Comparison of ENCODE assay signal across 9 cellular contexts in genomic region chr11:65478411-65479183, GRCh38. TPM values are rescaled to one million over a fixed set of nuclear protein-coding genes. Genes with fewer than 3 reads are reported as not detected.
A peak's percentile ranks its signal among the peaks of the same experiment; 100 is the strongest.
DNase-seq lines count a peak whose midpoint lies in the region; ATAC-seq and TF ChIP-seq lines count a peak whose summit lies in the region.
"Had no signal": no experiment of that assay in that cellular context is flagged by ENCODE, and none has a peak within 500 bp of the region (broad histone marks: within the 10 kb centered on the region; RNA-seq: fewer than 3 reads in every experiment).

No MANE protein-coding gene starts in this region.

- POLR2A ChIA-PET in CD8-positive, alpha-beta memory T cell (lab: Charles Lee): interaction anchor here (1.5 to 7.1 kb wide), 6 partner anchors 15 to 61 kb away, joined by 4 to 171 read pairs (median 21); partner anchors contain the start of genes MALAT1 and NEAT1

- peaks cover 10 to 27% (median 13%) of the 10 kb centered on the region in 3 donors for H3K4me1 Mint-ChIP-seq in CD8-positive, alpha-beta memory T cell

- ATAC-seq in Right ventricle myocardium superior (ENCODE audit: poor library complexity): peak; percentile 36

- H3K9me3 Mint-ChIP-seq in CD8-positive, alpha-beta memory T cell: no peaks in the 10 kb centered on the region
- H3K9me3 Mint-ChIP-seq: memory B cell had no signal

- H3K9me3 ChIP-seq in CD8-positive, alpha-beta memory T cell (ENCODE audit: low read length): no peaks in the 10 kb centered on the region
- H3K9me3 ChIP-seq in SU-DHL-6 (ENCODE audit: insufficient read depth, low read length): no peaks in the 10 kb centered on the region

- H3K9me2 ChIP-seq in SU-DHL-6 (replicated peaks; ENCODE audit: insufficient read depth, low read length): no peaks in the 10 kb centered on the region

- no peaks in the 10 kb centered on the region for H3K36me3 ChIP-seq in CD8-positive, alpha-beta memory T cell (ENCODE audit: insufficient read depth, low read length)
- H3K36me3 ChIP-seq in SU-DHL-6 (ENCODE audit: low read length): no peaks in the 10 kb centered on the region

- H4K20me1 ChIP-seq in SU-DHL-6 (ENCODE audit: low read depth, low read length): no peaks in the 10 kb centered on the region

- H3K27ac ChIP-seq in CD8-positive, alpha-beta memory T cell (ENCODE audit: low read depth, low read length): peak overlapping the region; percentile 98
- H3K27ac ChIP-seq in SU-DHL-6 (ENCODE audit: low read depth, low read length): no peak overlapping the region

- TF ChIP-seq POLR2A in erythroblast (IDR thresholded peaks at IDR 0.05; ENCODE audit: low read length): no peak

- H3K4me2 ChIP-seq in SU-DHL-6 (ENCODE audit: low read depth, low read length, poor library complexity, severe bottlenecking): peak overlapping the region; percentile 93

- no peak overlapping the region for H3K9ac ChIP-seq in SU-DHL-6 (ENCODE audit: low read length)

- H3F3A ChIP-seq in SU-DHL-6 (ENCODE audit: insufficient read depth): peaks cover 15% of the 10 kb centered on the region

- peaks cover 8% of the 10 kb centered on the region for H3K4me1 ChIP-seq in CD8-positive, alpha-beta memory T cell (ENCODE audit: insufficient read depth, low read length)

- no peak overlapping the region for H3K4me3 ChIP-seq in CD8-positive, alpha-beta memory T cell (ENCODE audit: low read length)
- H3K4me3 ChIP-seq in SU-DHL-6 (ENCODE audit: insufficient read depth, low read length, poor library complexity, severe bottlenecking): no peak overlapping the region

- peak overlapping the region; percentile 63 to 96 (median 81) for H3K27ac Mint-ChIP-seq in CD8-positive, alpha-beta memory T cell

- H3K27me3 ChIP-seq in CD8-positive, alpha-beta memory T cell (ENCODE audit: insufficient read depth, low read length, poor library complexity, severe bottlenecking): no peaks in the 10 kb centered on the region
- no peaks in the 10 kb centered on the region for H3K27me3 ChIP-seq in SU-DHL-6 (ENCODE audit: low read length)

- CTCF ChIA-PET in CD8-positive, alpha-beta memory T cell (lab: Charles Lee): interaction anchor here (0.7 to 11.5 kb wide), 11 partner anchors 8 to 149 kb away, joined by 3 to 132 read pairs (median 4); partner anchors contain the start of gene MALAT1

- H3K4me3 Mint-ChIP-seq in CD8-positive, alpha-beta memory T cell: peak overlapping the region in 6 of 7 donors; percentile 32 to 56 (median 41)

- no peak for TF ChIP-seq CTCF in SU-DHL-6 (IDR thresholded peaks at IDR 0.05; ENCODE audit: insufficient read depth, low read length, poor library complexity, severe bottlenecking)

- intact Hi-C loops in Right ventricle myocardium superior (cut with DNase I): no loop called here

- H2AFZ ChIP-seq in SU-DHL-6 (ENCODE audit: low read depth, low read length, severe bottlenecking): no peak overlapping the region

- no peaks in the 10 kb centered on the region for H3K27me3 Mint-ChIP-seq in CD8-positive, alpha-beta memory T cell
- H3K27me3 Mint-ChIP-seq: memory B cell had no signal

- no peak for DNase-seq in CD8-positive, alpha-beta memory T cell
- DNase-seq in Right ventricle myocardium superior: peak; percentile 81
- DNase-seq in putamen (ENCODE audit: low spot score): peak; percentile 63
- DNase-seq in stimulated activated naive CD4-positive, alpha-beta T cell (lab: John Stamatoyannopoulos, UW): no peak
- DNase-seq in NCI-H446 (lab: John Stamatoyannopoulos, UW): no peak
- DNase-seq in erythroblast (lab: John Stamatoyannopoulos, UW): no peak
- DNase-seq in activated T-cell treated with anti-CD3 and anti-CD28 coated beads, Interleukin-2, amount 50 U/mL, for 48 hours: no peak

- no peaks in the 10 kb centered on the region for H3K79me2 ChIP-seq in SU-DHL-6 (ENCODE audit: insufficient read depth, low read length)

- peaks cover 0 to 6% (median 0%) of the 10 kb centered on the region in 3 donors for H3K36me3 Mint-ChIP-seq in CD8-positive, alpha-beta memory T cell
- H3K36me3 Mint-ChIP-seq: memory B cell had no signal

RNA-seq across cellular contexts. Expression of gene MALAT1, which starts 20.2 kb away (rescaled TPM):
- total RNA-seq in CD8-positive, alpha-beta memory T cell: 1,000 to 10,000 TPM; 4,639 to 4,912 TPM
- polyA plus RNA-seq in CD8-positive, alpha-beta memory T cell: 2,529 TPM
- total RNA-seq in Right ventricle myocardium superior: 5,573 TPM

RNA-seq across cellular contexts. Expression of gene SCYL1, which starts 46.3 kb away (rescaled TPM):
- 10 to 100 TPM; 85.1 to 88.5 TPM for total RNA-seq in CD8-positive, alpha-beta memory T cell
- 42.1 TPM for polyA plus RNA-seq in CD8-positive, alpha-beta memory T cell
- total RNA-seq in Right ventricle myocardium superior: 60.5 TPM

RNA-seq across cellular contexts. Expression of gene NEAT1, which starts 56.0 kb away (rescaled TPM):
- total RNA-seq in CD8-positive, alpha-beta memory T cell: 100 to 1,000 TPM; 196 to 204 TPM
- 2.7 TPM for polyA plus RNA-seq in CD8-positive, alpha-beta memory T cell
- total RNA-seq in Right ventricle myocardium superior: 451 TPM

Comparison
In these comparisons a context has a peak if more than half of its experiments do, and no peak if none do; other contexts are left out.
1. DNase-seq: peak in Right ventricle myocardium superior (single experiment) and putamen (single experiment); none in CD8-positive, alpha-beta memory T cell (0 of 5), stimulated activated naive CD4-positive, alpha-beta T cell (0 of 6), NCI-H446 (0 of 2), erythroblast (0 of 2) and activated T-cell treated with anti-CD3 and anti-CD28 coated beads, Interleukin-2, amount 50 U/mL, for 48 hours (0 of 2).